18 cellular contexts compared by ENCODE assay signal in the genomic region with DNA sequence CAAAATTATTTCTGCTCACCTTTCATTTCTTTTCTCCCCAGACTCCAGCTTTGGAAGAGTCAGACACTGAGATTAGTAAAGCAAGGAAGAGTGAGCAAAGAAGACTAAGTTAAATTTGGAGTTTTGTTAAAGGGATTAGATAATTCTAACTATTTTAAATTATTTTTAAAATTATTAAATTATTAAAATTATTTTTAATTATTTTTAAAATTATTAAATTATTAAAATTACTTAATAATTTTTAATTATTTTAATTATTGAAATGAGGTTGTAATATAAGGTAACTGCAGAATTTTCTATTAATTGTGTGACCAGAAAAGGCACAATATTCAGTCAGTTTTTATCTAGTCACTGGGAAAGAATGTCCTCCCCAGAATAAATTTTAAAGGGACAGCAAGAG.
DNase-seq lines count a peak whose midpoint lies in the region; ATAC-seq, FAIRE-seq and TF ChIP-seq lines count a peak whose summit lies in the region.
"Had no signal": no experiment of that assay in that cellular context is flagged by ENCODE, and none has a peak within 500 bp of the region (broad histone marks: within the 10 kb centered on the region; RNA-seq: fewer than 3 reads in every experiment).

No MANE protein-coding gene starts in this region.

- H3K27ac ChIP-seq in small intestine (ENCODE audit: low read depth in 1 of 2, low read length in 1 of 2) (no peak overlapping the region), sigmoid colon (no peak overlapping the region), aorta (ENCODE audit: low read depth in 1 of 2, low read length in 2 of 2) (no peak overlapping the region)

- H3K4me1 Mint-ChIP-seq in WTC11 (peaks cover 22% of the 10 kb centered on the region), endothelial cell (ENCODE audit: unreplicated experiment) (peaks cover 5% of the 10 kb centered on the region)

- CTCF ChIA-PET in WTC11 (lab: Charles Lee) = no interaction called here

- FAIRE-seq in G401.6 (lab: Jason Lieb, UNC) (peak; percentile 91), frontal cortex (lab: Jason Lieb, UNC) (peak; percentile 93), small intestine (lab: Jason Lieb, UNC) (peak; percentile 95)
- FAIRE-seq: GM12892, H1 had no signal

- H3K27ac Mint-ChIP-seq in WTC11 (no peak overlapping the region), endothelial cell (ENCODE audit: unreplicated experiment) (no peak overlapping the region)

- DNase-seq in WTC11 (ENCODE audit: low spot score) (no peak), frontal cortex (ENCODE audit: low spot score in 2 of 2) (no peak), small intestine (no peak), sigmoid colon (no peak), aorta (no peak), endothelial cell (ENCODE audit: low spot score) (no peak)
- DNase-seq: 8988T; C1 segment of cervical spinal cord; Calu3; CD4-positive, alpha-beta memory T cell; COR-L47; DMS53; DMS79 treated with DMSO at 0.1 percent for 48 hours; H7; HCEC 1CT had no signal

- no peak overlapping the region for H3K4me3 ChIP-seq in small intestine (ENCODE audit: low read depth in 1 of 2, low read length in 2 of 2)
- H3K4me3 ChIP-seq in sigmoid colon = no peak overlapping the region
- no peak overlapping the region for H3K4me3 ChIP-seq in aorta (ENCODE audit: low read length in 2 of 2)

- no peak for ATAC-seq in WTC11
- no peak for ATAC-seq in aorta (ENCODE audit: low FRiP score)

- H3K4me3 Mint-ChIP-seq in WTC11 (no peak overlapping the region), endothelial cell (ENCODE audit: unreplicated experiment) (no peak overlapping the region)
- H3K4me3 Mint-ChIP-seq: CD4-positive, alpha-beta memory T cell had no signal

- H3K9me3 ChIP-seq in small intestine (ENCODE audit: control insufficient read depth, low read depth) = no peaks in the 10 kb centered on the region
- H3K9me3 ChIP-seq in sigmoid colon = no peaks in the 10 kb centered on the region
- H3K9me3 ChIP-seq in aorta (ENCODE audit: control insufficient read depth, low read length) = no peaks in the 10 kb centered on the region

- H3K27me3 Mint-ChIP-seq in WTC11 (ENCODE audit: low read depth) (no peaks in the 10 kb centered on the region), endothelial cell (ENCODE audit: unreplicated experiment) (no peaks in the 10 kb centered on the region)
- H3K27me3 Mint-ChIP-seq: CD4-positive, alpha-beta memory T cell had no signal

- H3K36me3 ChIP-seq in small intestine (ENCODE audit: control insufficient read depth in 2 of 2, insufficient read depth in 2 of 2, low read length in 2 of 2) = no peaks in the 10 kb centered on the region
- H3K36me3 ChIP-seq in sigmoid colon = no peaks in the 10 kb centered on the region
- no peaks in the 10 kb centered on the region for H3K36me3 ChIP-seq in aorta (ENCODE audit: control insufficient read depth in 1 of 2, insufficient read depth in 2 of 2, low read length in 1 of 2)

- no peak for TF ChIP-seq EP300 in sigmoid colon (IDR thresholded peaks at IDR 0.05)

- POLR2A ChIA-PET in WTC11 (lab: Charles Lee) = no interaction called here

- no peaks in the 10 kb centered on the region for H3K4me1 ChIP-seq in small intestine (ENCODE audit: control insufficient read depth in 2 of 2, insufficient read depth in 1 of 2, low read depth in 1 of 2, low read length in 1 of 2)
- H3K4me1 ChIP-seq in sigmoid colon = no peaks in the 10 kb centered on the region
- no peaks in the 10 kb centered on the region for H3K4me1 ChIP-seq in aorta (ENCODE audit: control insufficient read depth in 1 of 2, insufficient read depth in 2 of 2, low read length in 2 of 2)

- no peak for TF ChIP-seq POLR2A in sigmoid colon (IDR thresholded peaks at IDR 0.05)

- H3K27me3 ChIP-seq in small intestine (ENCODE audit: control insufficient read depth in 2 of 2, insufficient read depth in 2 of 2, low read length in 2 of 2) (no peaks in the 10 kb centered on the region), sigmoid colon (no peaks in the 10 kb centered on the region), aorta (ENCODE audit: control insufficient read depth in 1 of 2, insufficient read depth in 2 of 2, low read length in 1 of 2) (no peaks in the 10 kb centered on the region)

- no peaks in the 10 kb centered on the region for H3K9me3 Mint-ChIP-seq in WTC11
- no peaks in the 10 kb centered on the region for H3K9me3 Mint-ChIP-seq in endothelial cell (ENCODE audit: unreplicated experiment)
- H3K9me3 Mint-ChIP-seq: CD4-positive, alpha-beta memory T cell had no signal

- H3K36me3 Mint-ChIP-seq in WTC11 = no peaks in the 10 kb centered on the region
- H3K36me3 Mint-ChIP-seq in endothelial cell (ENCODE audit: low read depth, unreplicated experiment) = no peaks in the 10 kb centered on the region

- no peak for TF ChIP-seq CTCF in WTC11 (IDR thresholded peaks at IDR 0.05)
- TF ChIP-seq CTCF in sigmoid colon (IDR thresholded peaks at IDR 0.05) = no peak
- TF ChIP-seq CTCF in endothelial cell (IDR thresholded peaks at IDR 0.05; ENCODE audit: unreplicated experiment) = no peak

- intact Hi-C loops in sigmoid colon (cut with DNase I) = no loop called here
- intact Hi-C loops in aorta (cut with DNase I) = no loop called here

TF ChIP-seq in WTC11, 78 proteins besides CTCF, POLR2A, EP300 and RAD21:
- TF ChIP-seq TEAD4 (CRISPR knock-in tag; IDR thresholded peaks at IDR 0.05) (no peak), HMGA2 (CRISPR knock-in tag; IDR thresholded peaks at IDR 0.05) (peak; percentile 99)
